In genomic region chr6:44338228-44339122, GRCh38 we compare ENCODE assay signal across 8 cellular contexts. TPM values are rescaled to one million over a fixed set of nuclear protein-coding genes. Genes with fewer than 3 reads are reported as not detected.
DNase-seq lines count a peak whose midpoint lies in the region; ATAC-seq and TF ChIP-seq lines count a peak whose summit lies in the region.

No MANE protein-coding gene starts in this region.

- H3K27me3 ChIP-seq in left lung, result peaks cover 13 to 51% of the 10 kb centered on the region in 2 donors

- H3K36me3 ChIP-seq in left lung, result no peaks in the 10 kb centered on the region

- intact Hi-C loops in left lung (cut with DNase I), result loop anchor here in 1 of 2 donors (5.0 kb wide), 1 partner anchor 71 kb away; the partner anchor contains the start of gene NFKBIE

- peak; percentile 70 for ATAC-seq in HG03135 (IDR thresholded peaks at IDR 0.05; ENCODE audit: unreplicated experiment)
- ATAC-seq in left lung, result peak; percentile 91
- no peak for ATAC-seq in GM21447 (IDR thresholded peaks at IDR 0.05; ENCODE audit: unreplicated experiment)

- H3K27ac ChIP-seq in left lung, result no peak overlapping the region

- H3K4me1 ChIP-seq in left lung, result peaks cover 0 to 17% of the 10 kb centered on the region in 2 donors

- H3K4me3 ChIP-seq in left lung, result no peak overlapping the region

- no peaks in the 10 kb centered on the region for H3K9me3 ChIP-seq in left lung

- TF ChIP-seq CTCF in left lung (IDR thresholded peaks at IDR 0.05), result peak; percentile 51 to 68

- peak; percentile 77 for DNase-seq in ELR (ENCODE audit: low read depth)
- DNase-seq in NCI-H460 (ENCODE audit: extremely low read depth, low read depth), result peak; percentile 68
- peak; percentile 46 for DNase-seq in activated CD4-positive, alpha-beta T cell treated with anti-CD3 and anti-CD28 coated beads for 1 hour
- peak; percentile 90 for DNase-seq in cerebellar cortex (ENCODE audit: low spot score)
- DNase-seq in left lung, result no peak
- peak; percentile 55 to 58 for DNase-seq in stimulated activated CD4-positive, alpha-beta T cell treated with anti-CD3 and anti-CD28 coated beads, Interleukin-4, amount 100 ng/mL, for 48 hours (ENCODE audit: low read depth in 2 of 2)

RNA-seq across cellular contexts. Expression of gene SPATS1, which starts 4.0 kb away (rescaled TPM):
- not detected in 2 replicates for total RNA-seq in NCI-H460 (2014; rRNA removed; shearing (Covaris generic))
- not detected in 2 replicates for polyA plus RNA-seq in NCI-H460 (2014; cell fraction: nucleus; rRNA removed)
- total RNA-seq in left lung, result under 1 TPM in 1 of 2 donors, not detected in 1; 0.45 TPM

RNA-seq across cellular contexts. Expression of gene AARS2, which starts 25.3 kb away (rescaled TPM):
- total RNA-seq in NCI-H460 (2014; rRNA removed; shearing (Covaris generic)), result 7.8 and 8.5 TPM in 2 replicates
- 17.3 and 24.0 TPM in 2 replicates for polyA plus RNA-seq in NCI-H460 (2014; cell fraction: nucleus; rRNA removed)
- total RNA-seq in left lung, result 10 to 100 TPM; 10.8 to 13.5 TPM

RNA-seq across cellular contexts. Expression of gene CDC5L, which starts 49.0 kb away (rescaled TPM):
- total RNA-seq in NCI-H460 (2014; rRNA removed; shearing (Covaris generic)), result 13.9 and 16.3 TPM in 2 replicates
- polyA plus RNA-seq in NCI-H460 (2014; cell fraction: nucleus; rRNA removed), result 7.9 and 9.7 TPM in 2 replicates
- 10 to 100 TPM; 16.5 to 17.3 TPM for total RNA-seq in left lung

Comparison
In these comparisons a context has a peak if more than half of its experiments do, and no peak if none do; other contexts are left out.
1. DNase-seq: peak in ELR (single experiment), NCI-H460 (single experiment), activated CD4-positive, alpha-beta T cell treated with anti-CD3 and anti-CD28 coated beads for 1 hour (single experiment), cerebellar cortex (single experiment) and stimulated activated CD4-positive, alpha-beta T cell treated with anti-CD3 and anti-CD28 coated beads, Interleukin-4, amount 100 ng/mL, for 48 hours (2 of 2); none in left lung (0 of 2).